5 cellular contexts compared by ENCODE assay signal in the genomic region with DNA sequence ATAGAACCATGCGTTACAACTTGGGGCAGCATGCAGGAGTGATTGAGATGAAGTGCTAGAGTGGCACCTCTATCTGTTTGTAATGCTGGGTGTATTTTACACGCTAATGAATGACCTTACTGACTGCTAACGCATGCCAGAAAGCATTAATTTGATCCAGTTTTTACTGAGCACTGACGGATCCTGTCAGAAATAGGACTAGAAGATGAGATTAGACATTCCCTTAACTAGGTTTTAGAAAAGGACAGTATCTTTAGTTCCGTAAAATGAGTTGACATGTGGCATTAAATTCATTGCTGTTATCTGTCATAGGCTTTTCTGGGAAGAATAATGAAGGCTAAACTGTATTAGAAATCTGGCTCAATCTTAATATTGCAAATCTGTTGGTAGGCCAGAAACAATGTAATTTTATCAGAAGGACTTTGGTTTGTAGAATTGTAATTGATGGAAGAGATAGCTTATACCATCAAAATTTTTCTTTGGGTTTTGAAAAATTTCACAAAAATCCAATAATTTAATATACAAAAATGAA.
"Had no signal": no experiment of that assay in that cellular context is flagged by ENCODE, and none has a peak within 500 bp of the region (broad histone marks: within the 10 kb centered on the region; RNA-seq: fewer than 3 reads in every experiment).

No MANE protein-coding gene starts in this region.

- H2AFZ ChIP-seq: GM23338 had no signal

- DNase-seq: H9, HCEC 1CT, KBM-7 had no signal

- H3K4me3 ChIP-seq: GM23338 had no signal

- H3K4me2 ChIP-seq: GM23338 had no signal

- H3K27ac ChIP-seq: HL-60 had no signal
